ENCODE assay signal across 8 cellular contexts in genomic region chr17:58517378-58517927, GRCh38. TPM values are rescaled to one million over a fixed set of nuclear protein-coding genes. Genes with fewer than 3 reads are reported as not detected.
DNase-seq lines count a peak whose midpoint lies in the region; ATAC-seq, FAIRE-seq and TF ChIP-seq lines count a peak whose summit lies in the region.

No MANE protein-coding gene starts in this region.

- H3K4me1 ChIP-seq in SJCRH30 (peaks cover 9% of the 10 kb centered on the region; the same call in 1 of the 2 replicates), foreskin keratinocyte (peaks cover 5% of the 10 kb centered on the region), small intestine (ENCODE audit: control insufficient read depth in 2 of 2, insufficient read depth in 1 of 2, low read depth in 1 of 2, low read length in 1 of 2) (peaks cover 0 to 22% of the 10 kb centered on the region in 2 donors)

- H3K4me3 ChIP-seq in SJCRH30, result peak overlapping the region; percentile 63
- peak overlapping the region; percentile 37 to 78 for H3K4me3 ChIP-seq in small intestine (ENCODE audit: low read depth in 1 of 2, low read length in 2 of 2)

- WGBS in small intestine, 3 donors, result 0 to 1% (median 1%) methylated on average over 15 to 27 of the region's 27 CpGs

- no peak for FAIRE-seq in small intestine (lab: Jason Lieb, UNC)

- H3K36me3 ChIP-seq in SJCRH30 (no peaks in the 10 kb centered on the region), small intestine (ENCODE audit: control insufficient read depth in 2 of 2, insufficient read depth in 2 of 2, low read length in 2 of 2) (no peaks in the 10 kb centered on the region)

- ATAC-seq in foreskin keratinocyte (peak; percentile 53), GM21737 (IDR thresholded peaks at IDR 0.05; ENCODE audit: unreplicated experiment) (no peak)

- H3K27me3 ChIP-seq in SJCRH30 (no peaks in the 10 kb centered on the region), foreskin keratinocyte (no peaks in the 10 kb centered on the region), small intestine (ENCODE audit: control insufficient read depth in 2 of 2, insufficient read depth in 2 of 2, low read length in 2 of 2) (no peaks in the 10 kb centered on the region)

- H3K9me3 ChIP-seq in SJCRH30 (replicated peaks), result no peaks in the 10 kb centered on the region
- H3K9me3 ChIP-seq in small intestine (ENCODE audit: control insufficient read depth, low read depth), result no peaks in the 10 kb centered on the region

- DNase-seq in NCI-H1105 (lab: John Stamatoyannopoulos, UW) (peak; percentile 92), NCI-H1105 treated with DMSO at 0.1 percent for 48 hours (lab: John Stamatoyannopoulos, UW) (no peak), SJCRH30 (no peak), foreskin keratinocyte (no peak), small intestine (no peak)
- DNase-seq in NK-92 treated with Interleukin-12 subunit alpha and Interleukin-12 subunit beta, amount 100 ng/mL, for 24 hours (lab: John Stamatoyannopoulos, UW), result no peak
- no peak for DNase-seq in activated effector memory CD4-positive, alpha-beta T cell treated with Interleukin-2 at 50 U/mL for 16 hours

- TF ChIP-seq CTCF in foreskin keratinocyte (conservative IDR thresholded peaks at IDR 0.05), result no peak

- H3K27ac ChIP-seq in SJCRH30 (peak overlapping the region; percentile 59), foreskin keratinocyte (peak overlapping the region; percentile 11), small intestine (ENCODE audit: low read depth in 1 of 2, low read length in 1 of 2) (peak overlapping the region; percentile 97 to 99)

RNA-seq across cellular contexts. Expression of gene MTMR4, which starts 3.0 kb away (rescaled TPM):
- 37.3 and 42.2 TPM in 2 replicates for total RNA-seq in SJCRH30 (2014; rRNA removed; shearing (Covaris generic))
- total RNA-seq in foreskin keratinocyte, result 32.2 and 32.9 TPM in 2 replicates
- 5.6 and 6.7 TPM in 2 replicates for polyA plus RNA-seq in foreskin keratinocyte
- polyA plus RNA-seq in small intestine, result 10 to 100 TPM; 15.4 to 25.7 (median 15.4) TPM

RNA-seq across cellular contexts. Expression of gene HSF5, which starts 29.2 kb away (rescaled TPM):
- total RNA-seq in SJCRH30 (2014; rRNA removed; shearing (Covaris generic)), result not detected in 2 replicates
- not detected in 2 replicates for total RNA-seq in foreskin keratinocyte
- 0.01 TPM in 2 replicates for polyA plus RNA-seq in foreskin keratinocyte
- under 1 TPM in 1 of 3 donors, not detected in 2; 0.03 TPM for polyA plus RNA-seq in small intestine

Comparison
In these comparisons a context has a peak if more than half of its experiments do, and no peak if none do; other contexts are left out.
1. H3K27ac ChIP-seq: peak in every context shown above with its lines; median percentile 98 in small intestine; 59 in SJCRH30; 11 in foreskin keratinocyte.